Comparison of ENCODE assay signal across 1 cellular context in genomic region chr1:44316231-44316759, GRCh38.
A peak's percentile ranks its signal among the peaks of the same experiment; 100 is the strongest.
TF ChIP-seq lines count a peak whose summit lies in the region.

No MANE protein-coding gene starts in this region.

TF ChIP-seq in HEK293, 187 proteins besides CTCF, POLR2A, EP300 and RAD21 (continued from another document):
- TF ChIP-seq FEZF1 (tag by site-specific recombination; IDR thresholded peaks at IDR 0.05) (peak; percentile 62), GFI1B (tag by site-specific recombination; IDR thresholded peaks at IDR 0.05) (0 out of 2 replicates have a peak, but pooled peaks have one; percentile 43), OSR2 (tag by site-specific recombination; IDR thresholded peaks at IDR 0.05) (peak; percentile 65), ZNF311 (tag by site-specific recombination; IDR thresholded peaks at IDR 0.05; ENCODE audit: borderline replicate concordance) (no peak), PRDM10 (tag by site-specific recombination; IDR thresholded peaks at IDR 0.05) (no peak), GLIS1 (tag by site-specific recombination; IDR thresholded peaks at IDR 0.05) (peak; percentile 50), ZNF837 (tag by site-specific recombination; IDR thresholded peaks at IDR 0.05) (no peak), OVOL3 (tag by site-specific recombination; IDR thresholded peaks at IDR 0.05) (peak; percentile 80; the same call in 1 of the 2 replicates), ZBTB44 (tag by site-specific recombination; IDR thresholded peaks at IDR 0.05) (peak; percentile 39; the same call in 1 of the 2 replicates), ZNF561 (tag by site-specific recombination; IDR thresholded peaks at IDR 0.05; ENCODE audit: borderline replicate concordance) (0 out of 2 replicates have a peak, but pooled peaks have one; percentile 31), ZBTB7A (tag by site-specific recombination; IDR thresholded peaks at IDR 0.05; ENCODE audit: low read depth) (no peak), SP2 (tag by site-specific recombination; IDR thresholded peaks at IDR 0.05) (no peak), ZXDB (tag by site-specific recombination; IDR thresholded peaks at IDR 0.05) (peak; percentile 82; the same call in 1 of the 2 replicates), MZF1 (tag by site-specific recombination; IDR thresholded peaks at IDR 0.05; ENCODE audit: borderline replicate concordance) (no peak), ZNF148 (tag by site-specific recombination; IDR thresholded peaks at IDR 0.05; ENCODE audit: borderline replicate concordance) (no peak), ZNF704 (tag by site-specific recombination; IDR thresholded peaks at IDR 0.05) (no peak), PRDM4 (tag by site-specific recombination; IDR thresholded peaks at IDR 0.05) (peak; percentile 72), ZNF843 (tag by site-specific recombination; IDR thresholded peaks at IDR 0.05) (peak; percentile 58; the same call in 1 of the 2 replicates), ZNF580 (tag by site-specific recombination; IDR thresholded peaks at IDR 0.05) (peak; percentile 67; the same call in 1 of the 2 replicates), ZNF18 (tag by site-specific recombination; IDR thresholded peaks at IDR 0.05) (peak; percentile 39; the same call in 1 of the 2 replicates), ZNF426 (tag by site-specific recombination; IDR thresholded peaks at IDR 0.05) (no peak), PRDM1 (tag by site-specific recombination; IDR thresholded peaks at IDR 0.05) (0 out of 2 replicates have a peak, but pooled peaks have one; percentile 53), ZNF132 (tag by site-specific recombination; IDR thresholded peaks at IDR 0.05; ENCODE audit: borderline replicate concordance) (no peak), ZNF24 (tag by site-specific recombination; IDR thresholded peaks at IDR 0.05) (no peak)
